Comparison of ENCODE assay signal across 9 cellular contexts in genomic region chr1:8040586-8040985, GRCh38. TPM values are rescaled to one million over a fixed set of nuclear protein-coding genes. Genes with fewer than 3 reads are reported as not detected.
DNase-seq lines count a peak whose midpoint lies in the region; ATAC-seq and TF ChIP-seq lines count a peak whose summit lies in the region.
"Had no signal": no experiment of that assay in that cellular context is flagged by ENCODE, and none has a peak within 500 bp of the region (broad histone marks: within the 10 kb centered on the region; RNA-seq: fewer than 3 reads in every experiment).

No MANE protein-coding gene starts in this region.

- intact Hi-C loops in left cardiac atrium (cut with DNase I): loop anchor here in 1 of 2 donors (5.0 kb wide), 1 partner anchor 37 kb away; no protein-coding TSS in a partner anchor

- peak; percentile 94 for ATAC-seq in SK-N-SH treated with all-trans-retinoic acid at 6 μM for 48 hours
- ATAC-seq in left cardiac atrium: peak; percentile 68 to 96
- no peak for ATAC-seq in GM19328 (IDR thresholded peaks at IDR 0.05; ENCODE audit: unreplicated experiment)

- DNase-seq in HFF-Myc (ENCODE audit: extremely low read depth, low read depth) (peak; percentile 94), left cardiac atrium (peak; percentile 83), stromal cell of bone marrow (ENCODE audit: low read depth) (peak; percentile 100), SKM-1 treated with dmso at 0.1 percent for 144 hours (lab: John Stamatoyannopoulos, UW; ENCODE audit: unreplicated experiment) (no peak), midbrain (lab: John Stamatoyannopoulos, UW) (no peak)
- DNase-seq in activated naive CD4-positive, alpha-beta T cell treated with anti-CD3 and anti-CD28 coated beads, Interleukin-2, amount 50 U/mL, for 16 hours: no peak
- DNase-seq: activated B cell treated with CpG ODN at 0.5 μM for 24 hours had no signal

- no peak overlapping the region for H3K4me3 ChIP-seq in HFF-Myc (replicated peaks; ENCODE audit: low read depth, low read length)

- no peak for TF ChIP-seq CTCF in HFF-Myc (IDR thresholded peaks at IDR 0.05; ENCODE audit: low read depth, low read length, missing control alignments)

TF ChIP-seq in SK-N-SH treated with all-trans-retinoic acid at 6 μM for 48 hours, 23 proteins besides CTCF, POLR2A, EP300 and RAD21:
- TF ChIP-seq OSR1 (CRISPR knock-in tag; IDR thresholded peaks at IDR 0.05) (no peak), ISL1 (CRISPR knock-in tag; IDR thresholded peaks at IDR 0.05) (peak; percentile 9; the same call in 1 of the 2 replicates), CSRNP3 (CRISPR knock-in tag; IDR thresholded peaks at IDR 0.05) (no peak), PATZ1 (CRISPR knock-in tag; IDR thresholded peaks at IDR 0.05; ENCODE audit: borderline replicate concordance) (no peak), BACH2 (CRISPR knock-in tag; IDR thresholded peaks at IDR 0.05; ENCODE audit: borderline replicate concordance) (no peak), ZFP3 (CRISPR knock-in tag; IDR thresholded peaks at IDR 0.05) (no peak), ZNF565 (CRISPR knock-in tag; conservative IDR thresholded peaks at IDR 0.05; ENCODE audit: low read depth) (no peak), ZC3H10 (CRISPR knock-in tag; IDR thresholded peaks at IDR 0.05) (peak; percentile 46; the same call in 1 of the 2 replicates), RARB (CRISPR knock-in tag; IDR thresholded peaks at IDR 0.05) (no peak)
TF ChIP-seq in SK-N-SH treated with all-trans-retinoic acid at 6 μM for 48 hours: peak in this region for 2.

RNA-seq across cellular contexts. Expression of gene ERRFI1, which starts 14.5 kb away (rescaled TPM):
- total RNA-seq in left cardiac atrium: 10 to 100 TPM; 17.0 to 19.0 TPM

Comparison
In these comparisons a context has a peak if more than half of its experiments do, and no peak if none do; other contexts are left out.
1. DNase-seq: peak in HFF-Myc (single experiment), left cardiac atrium (single experiment) and stromal cell of bone marrow (single experiment); none in SKM-1 treated with dmso at 0.1 percent for 144 hours (single experiment), midbrain (single experiment) and activated naive CD4-positive, alpha-beta T cell treated with anti-CD3 and anti-CD28 coated beads, Interleukin-2, amount 50 U/mL, for 16 hours (single experiment).